ENCODE assay signal across 9 cellular contexts in genomic region chr19:38073806-38074685, GRCh38.
DNase-seq lines count a peak whose midpoint lies in the region; TF ChIP-seq lines count a peak whose summit lies in the region.
"Had no signal": no experiment of that assay in that cellular context is flagged by ENCODE, and none has a peak within 500 bp of the region (broad histone marks: within the 10 kb centered on the region; RNA-seq: fewer than 3 reads in every experiment).

No MANE protein-coding gene starts in this region.

- no peak overlapping the region for H3K4me3 ChIP-seq in foreskin fibroblast (ENCODE audit: low read depth in 1 of 2, low read length in 2 of 2)

- peak; percentile 18 for TF ChIP-seq CTCF in foreskin fibroblast (IDR thresholded peaks at IDR 0.05; ENCODE audit: low read depth, low read length)

- DNase-seq in DMS 273 (lab: John Stamatoyannopoulos, UW; ENCODE audit: unreplicated experiment) (peak; percentile 99), NCI-H524 (lab: John Stamatoyannopoulos, UW) (peak; percentile 100), foreskin fibroblast (peak; percentile 68 to 74), pons (ENCODE audit: low spot score) (peak; percentile 23), amniotic stem cell (lab: John Stamatoyannopoulos, UW) (no peak), SW 1271 (lab: John Stamatoyannopoulos, UW) (no peak), dermis blood vessel endothelial cell (no peak), NCI-H2196 (lab: John Stamatoyannopoulos, UW; ENCODE audit: unreplicated experiment) (no peak)
- DNase-seq: DMS79 treated with DMSO at 0.1 percent for 48 hours had no signal

Comparison
In these comparisons a context has a peak if more than half of its experiments do, and no peak if none do; other contexts are left out.
1. DNase-seq: peak in DMS 273 (single experiment), NCI-H524 (2 of 2), foreskin fibroblast (2 of 2) and pons (single experiment); none in amniotic stem cell (single experiment), SW 1271 (0 of 2), dermis blood vessel endothelial cell (single experiment) and NCI-H2196 (single experiment).